Comparison of ENCODE assay signal across 17 cellular contexts in genomic region chr4:107449611-107450369, GRCh38.
"Had no signal": no experiment of that assay in that cellular context is flagged by ENCODE, and none has a peak within 500 bp of the region (broad histone marks: within the 10 kb centered on the region; RNA-seq: fewer than 3 reads in every experiment).

No MANE protein-coding gene starts in this region.

- H3K9me3 ChIP-seq: heart left ventricle, tibial artery, uterus had no signal

- H3K27ac ChIP-seq: tibial artery, uterus had no signal

- H3K27me3 Mint-ChIP-seq: activated CD4-positive, alpha-beta T cell treated with anti-CD3 and anti-CD28 coated beads, Interleukin-2, amount 10 ng/mL, durations not matched to agents 7 days and 5 days; brain had no signal

- H3K9me3 Mint-ChIP-seq: activated CD4-positive, alpha-beta T cell treated with anti-CD3 and anti-CD28 coated beads, Interleukin-2, amount 10 ng/mL, durations not matched to agents 7 days and 5 days; activated T-helper 2 cell treated with anti-CD3 and anti-CD28 coated beads, Interferon-gamma antibody, Interleukin-2, Interleukin-4, amounts not matched to agents 10 μg/mL and 5 μg/mL and 100 μg/mL, durations not matched to agents 14 hours and 24 hours and 36 hours; T-helper 1 cell treated with Interleukin-12 subunit alpha and Interleukin-12 subunit beta and Interleukin-4 antibody, amounts not matched to agents 30 μg/mL and 1 μg/mL, for 36 hours had no signal

- H3K36me3 ChIP-seq: heart left ventricle, tibial artery, uterus had no signal

- H3K4me3 ChIP-seq: heart left ventricle, tibial artery, uterus had no signal

- H3K27me3 ChIP-seq: heart left ventricle, tibial artery, uterus had no signal

- H3K4me1 Mint-ChIP-seq: activated CD4-positive, alpha-beta T cell treated with anti-CD3 and anti-CD28 coated beads, Interleukin-2, amount 10 ng/mL, durations not matched to agents 7 days and 5 days; activated naive CD4-positive, alpha-beta T cell treated with anti-CD3 and anti-CD28 coated beads, Interleukin-2, amount 50 U/mL, for 24 hours; naive B cell; stimulated activated memory B cell treated with anti-CD40 and anti-IgM and Interleukin-4, amounts not matched to agents 10 μg/mL and 1 μg/mL and 100 μg/mL, for 72 hours had no signal

- H3K36me3 Mint-ChIP-seq: activated naive CD4-positive, alpha-beta T cell treated with anti-CD3 and anti-CD28 coated beads, Interleukin-2, amount 50 U/mL, for 24 hours; brain; stimulated activated memory B cell treated with anti-CD40 and anti-IgM and Interleukin-4, amounts not matched to agents 10 μg/mL and 1 μg/mL and 100 μg/mL, for 72 hours had no signal

- H3K4me3 Mint-ChIP-seq: activated CD4-positive, alpha-beta T cell treated with anti-CD3 and anti-CD28 coated beads, Interleukin-2, amount 10 ng/mL, durations not matched to agents 7 days and 5 days; activated naive CD4-positive, alpha-beta T cell treated with anti-CD3 and anti-CD28 coated beads, Interleukin-2, amount 50 U/mL, for 24 hours; brain; naive B cell; stimulated activated memory B cell treated with anti-CD40 and anti-IgM and Interleukin-4, amounts not matched to agents 10 μg/mL and 1 μg/mL and 100 μg/mL, for 72 hours; T-helper 1 cell treated with Interleukin-12 subunit alpha and Interleukin-12 subunit beta and Interleukin-4 antibody, amounts not matched to agents 30 μg/mL and 1 μg/mL, for 36 hours had no signal

- H3K27ac Mint-ChIP-seq: activated CD4-positive, alpha-beta T cell treated with anti-CD3 and anti-CD28 coated beads, Interleukin-2, amount 10 ng/mL, durations not matched to agents 7 days and 5 days; activated naive CD4-positive, alpha-beta T cell treated with anti-CD3 and anti-CD28 coated beads, Interleukin-2, amount 50 U/mL, for 24 hours; activated T-helper 2 cell treated with anti-CD3 and anti-CD28 coated beads, Interferon-gamma antibody, Interleukin-2, Interleukin-4, amounts not matched to agents 10 μg/mL and 5 μg/mL and 100 μg/mL, durations not matched to agents 14 hours and 24 hours and 36 hours; brain; stimulated activated memory B cell treated with anti-CD40 and anti-IgM and Interleukin-4, amounts not matched to agents 10 μg/mL and 1 μg/mL and 100 μg/mL, for 72 hours; T-helper 1 cell treated with Interleukin-12 subunit alpha and Interleukin-12 subunit beta and Interleukin-4 antibody, amounts not matched to agents 30 μg/mL and 1 μg/mL, for 36 hours had no signal

- DNase-seq: activated CD4-positive, alpha-beta T cell treated with anti-CD3 and anti-CD28 coated beads, Interleukin-2, amount 10 ng/mL, durations not matched to agents 7 days and 5 days; activated CD4-positive, CD25-positive, alpha-beta regulatory T cell; activated CD8-positive, alpha-beta memory T cell treated with anti-CD3 and anti-CD28 coated beads for 24 hours; activated T-cell treated with anti-CD3 and anti-CD28 coated beads for 4 hours; amniotic stem cell; cerebellar nuclear complex; dermis blood vessel endothelial cell; heart left ventricle; naive B cell; small intestine; tibial artery; uterus had no signal
